Comparison of ENCODE assay signal across 21 cellular contexts in genomic region chr6:107331409-107332386, GRCh38.
"Had no signal": no experiment of that assay in that cellular context is flagged by ENCODE, and none has a peak within 500 bp of the region (broad histone marks: within the 10 kb centered on the region; RNA-seq: fewer than 3 reads in every experiment).

No MANE protein-coding gene starts in this region.

- H3K27me3 ChIP-seq: colonic mucosa, neutrophil, thyroid gland had no signal

- H3K4me3 Mint-ChIP-seq: activated CD4-positive, alpha-beta memory T cell treated with anti-CD3 and anti-CD28 coated beads for 36 hours; activated CD4-positive, alpha-beta T cell treated with anti-CD3 and anti-CD28 coated beads for 36 hours; activated CD8-positive, alpha-beta memory T cell treated with anti-CD3 and anti-CD28 coated beads, Interleukin-2, amount 10 ng/mL, durations not matched to agents 7 days and 5 days; activated T-helper 17 cell treated with anti-CD3 and anti-CD28 coated beads, Interleukin-2, amount 50 U/mL, for 72 hours; brain; endodermal cell; naive thymus-derived CD8-positive, alpha-beta T cell; WTC11 had no signal

- H3K4me3 ChIP-seq: colonic mucosa, thyroid gland had no signal

- H3K4me1 ChIP-seq: colonic mucosa had no signal

- H3K27me3 Mint-ChIP-seq: activated CD4-positive, alpha-beta memory T cell treated with anti-CD3 and anti-CD28 coated beads for 36 hours; activated CD4-positive, alpha-beta T cell treated with anti-CD3 and anti-CD28 coated beads for 36 hours; activated CD8-positive, alpha-beta memory T cell treated with anti-CD3 and anti-CD28 coated beads, Interleukin-2, amount 10 ng/mL, durations not matched to agents 7 days and 5 days; activated naive CD8-positive, alpha-beta T cell treated with anti-CD3 and anti-CD28 coated beads, Interleukin-2, amount 10 ng/mL, durations not matched to agents 7 days and 5 days; activated T-helper 17 cell treated with anti-CD3 and anti-CD28 coated beads, Interleukin-2, amount 50 U/mL, for 72 hours; brain; naive thymus-derived CD8-positive, alpha-beta T cell had no signal

- DNase-seq: activated CD4-positive, alpha-beta memory T cell treated with anti-CD3 and anti-CD28 coated beads for 36 hours; activated CD4-positive, alpha-beta T cell treated with anti-CD3 and anti-CD28 coated beads for 36 hours; activated CD8-positive, alpha-beta memory T cell treated with anti-CD3 and anti-CD28 coated beads, Interleukin-2, amount 10 ng/mL, durations not matched to agents 7 days and 5 days; activated naive CD4-positive, alpha-beta T cell treated with Interleukin-2 at 50 U/mL for 16 hours; activated naive CD8-positive, alpha-beta T cell treated with anti-CD3 and anti-CD28 coated beads, Interleukin-2, amount 10 ng/mL, durations not matched to agents 7 days and 5 days; activated T-cell treated with anti-CD3 and anti-CD28 coated beads, Interleukin-2, amount 50 U/mL, for 1 hour; amygdala; caudate nucleus; colonic mucosa; endodermal cell; mesendoderm; naive thymus-derived CD8-positive, alpha-beta T cell; stimulated activated CD8-positive, alpha-beta memory T cell treated with anti-CD3 and anti-CD28 coated beads, Interleukin-4, amount 100 ng/mL, for 48 hours; stimulated activated naive CD4-positive, alpha-beta T cell treated with Interleukin-2 at 50 U/mL for 16 hours; thyroid gland had no signal

- H3K79me2 ChIP-seq: parathyroid adenoma had no signal

- H3K9me3 Mint-ChIP-seq: activated CD4-positive, alpha-beta memory T cell treated with anti-CD3 and anti-CD28 coated beads for 36 hours; activated T-helper 17 cell treated with anti-CD3 and anti-CD28 coated beads, Interleukin-2, amount 50 U/mL, for 72 hours; brain; endodermal cell; WTC11 had no signal

- H2AFZ ChIP-seq: parathyroid adenoma had no signal

- H3K9me3 ChIP-seq: colonic mucosa, neutrophil, thyroid gland had no signal

- H3K36me3 ChIP-seq: colonic mucosa, neutrophil, thyroid gland had no signal

- H3K27ac Mint-ChIP-seq: activated CD4-positive, alpha-beta memory T cell treated with anti-CD3 and anti-CD28 coated beads for 36 hours; activated CD4-positive, alpha-beta T cell treated with anti-CD3 and anti-CD28 coated beads for 36 hours; activated T-helper 17 cell treated with anti-CD3 and anti-CD28 coated beads, Interleukin-2, amount 50 U/mL, for 72 hours; brain; endodermal cell; WTC11 had no signal

- H3K27ac ChIP-seq: colonic mucosa, epithelial cell of prostate, neutrophil, parathyroid adenoma had no signal

- H3K9ac ChIP-seq: parathyroid adenoma had no signal

- H3K36me3 Mint-ChIP-seq: brain, WTC11 had no signal
